In the genomic region with DNA sequence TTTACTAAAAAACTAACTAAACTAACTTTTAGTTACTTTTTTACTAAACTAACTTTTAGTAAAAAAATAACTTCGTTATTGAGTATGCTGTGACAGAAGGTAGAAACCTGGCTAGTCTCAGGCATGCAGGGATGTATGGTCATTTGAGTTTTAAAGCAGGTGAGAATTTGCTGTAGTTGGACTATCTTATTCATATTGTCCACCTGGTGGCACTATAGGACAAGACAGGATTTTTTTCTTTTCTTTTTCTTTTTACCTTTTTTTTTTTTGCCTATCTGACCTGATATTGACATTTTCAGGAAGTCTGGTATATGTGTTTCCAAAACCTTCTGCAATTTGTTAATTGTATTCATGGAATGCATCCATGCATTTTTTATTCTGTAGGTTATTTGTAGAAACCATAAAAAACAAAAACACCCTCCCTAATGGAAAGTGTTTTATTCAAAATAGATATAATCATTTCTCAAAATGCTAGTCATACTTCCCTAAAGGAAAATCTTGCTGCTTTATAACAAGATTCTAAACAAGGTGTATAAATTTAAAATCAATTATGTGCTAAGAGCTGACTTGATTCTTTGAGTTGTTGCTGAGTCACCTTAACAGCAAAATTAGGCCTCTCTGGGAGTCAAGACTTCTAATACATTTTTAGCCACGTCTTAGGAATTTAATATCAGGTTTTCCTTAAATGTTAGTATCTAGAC, we compare ENCODE assay signal across 8 cellular contexts.
A peak's percentile ranks its signal among the peaks of the same experiment; 100 is the strongest.
DNase-seq lines count a peak whose midpoint lies in the region; ATAC-seq and TF ChIP-seq lines count a peak whose summit lies in the region.

No MANE protein-coding gene starts in this region.

- H3K9me3 ChIP-seq in fibroblast of lung (ENCODE audit: control insufficient read depth, insufficient read depth, low read depth, low read length) (no peaks in the 10 kb centered on the region), transverse colon (no peaks in the 10 kb centered on the region)

- TF ChIP-seq CTCF in GM06990 (IDR thresholded peaks at IDR 0.05; ENCODE audit: insufficient read depth, low read length, poor library complexity, severe bottlenecking) = peak; percentile 48
- TF ChIP-seq CTCF in fibroblast of lung (conservative IDR thresholded peaks at IDR 0.05 in 1 of 2, IDR thresholded peaks at IDR 0.05 in 1 of 2; ENCODE audit: low read depth in 1 of 2, low read length in 2 of 2) = peak in 1 of 2 donors; percentile 34
- TF ChIP-seq CTCF in transverse colon (IDR thresholded peaks at IDR 0.05) = peak in 3 of 5 experiments; percentile 35 to 38 (median 36)

- no peak for TF ChIP-seq POLR2A in transverse colon (IDR thresholded peaks at IDR 0.05)

- H4K20me1 ChIP-seq in fibroblast of lung (ENCODE audit: control insufficient read depth, extremely low read depth, insufficient read depth, low read length) = no peaks in the 10 kb centered on the region

- no peak overlapping the region for H3K9ac ChIP-seq in fibroblast of lung (ENCODE audit: insufficient read depth, low read length)

- no peak overlapping the region for H3K4me2 ChIP-seq in fibroblast of lung (ENCODE audit: extremely low read depth, insufficient read depth, low read length)

- H2AFZ ChIP-seq in fibroblast of lung (ENCODE audit: low read length) = no peak overlapping the region

- peak; percentile 73 for ATAC-seq in HG03159 (IDR thresholded peaks at IDR 0.05; ENCODE audit: unreplicated experiment)
- ATAC-seq in HG02623 (IDR thresholded peaks at IDR 0.05; ENCODE audit: unreplicated experiment) = no peak
- ATAC-seq in HG02970 (IDR thresholded peaks at IDR 0.05; ENCODE audit: low FRiP score, unreplicated experiment) = no peak

- no peaks in the 10 kb centered on the region for H3K79me2 ChIP-seq in fibroblast of lung (ENCODE audit: control insufficient read depth, insufficient read depth, low read length)

- intact Hi-C loops in transverse colon (cut with DNase I; ENCODE audit: low total_unique reads) = no loop called here

- H3K4me1 ChIP-seq in fibroblast of lung (ENCODE audit: control insufficient read depth, extremely low read depth, insufficient read depth, low read length) (no peaks in the 10 kb centered on the region), transverse colon (no peaks in the 10 kb centered on the region)

- in situ Hi-C loops in transverse colon (cut with MboI; ENCODE audit: low pct_ligation_motif_present in 1 of 4, low pct_unique_long_range_greater_than_20kb in 1 of 4, low sequenced_read_pairs in 3 of 4) = no loop called here

- 29 to 36% methylated on average over 2 of the region's 2 CpGs for WGBS in transverse colon (ENCODE audit: low coverage in 1 of 2), 2 donors

- H3K27me3 ChIP-seq in GM06990 (replicated peaks; ENCODE audit: control insufficient read depth, insufficient read depth, low read length) (no peaks in the 10 kb centered on the region), fibroblast of lung (ENCODE audit: control insufficient read depth, insufficient read depth, low read length) (no peaks in the 10 kb centered on the region), transverse colon (no peaks in the 10 kb centered on the region)

- TF ChIP-seq EP300 in transverse colon (IDR thresholded peaks at IDR 0.05; ENCODE audit: low read depth) = no peak

- H3K4me3 ChIP-seq in GM06990 (replicated peaks; ENCODE audit: low read depth, low read length) = no peak overlapping the region
- H3K4me3 ChIP-seq in fibroblast of lung (replicated peaks in 1 of 4; ENCODE audit: control extremely low read depth in 1 of 4, insufficient read depth in 1 of 4, low read depth in 3 of 4, low read length in 4 of 4) = no peak overlapping the region
- no peak overlapping the region for H3K4me3 ChIP-seq in transverse colon

- H3K27ac ChIP-seq in fibroblast of lung (ENCODE audit: insufficient read depth, low read length) (no peak overlapping the region), transverse colon (no peak overlapping the region)

- no peaks in the 10 kb centered on the region for H3K36me3 ChIP-seq in GM06990 (ENCODE audit: control insufficient read depth, insufficient read depth, low read length)
- H3K36me3 ChIP-seq in fibroblast of lung (ENCODE audit: control insufficient read depth, insufficient read depth, low read length) = no peaks in the 10 kb centered on the region
- no peaks in the 10 kb centered on the region for H3K36me3 ChIP-seq in transverse colon

- DNase-seq in GM06990 (ENCODE audit: extremely low read depth, insufficient read length) = no peak
- peak; percentile 3 to 50 for DNase-seq in NOMO-1 (lab: John Stamatoyannopoulos, UW; ENCODE audit: unreplicated experiment in 2 of 2)
- peak; percentile 2 to 36 for DNase-seq in fibroblast of lung (ENCODE audit: low read depth in 2 of 2)
- no peak for DNase-seq in transverse colon
- no peak for DNase-seq in putamen (ENCODE audit: low spot score)

Comparison
In these comparisons a context has a peak if more than half of its experiments do, and no peak if none do; other contexts are left out.
1. DNase-seq: peak in NOMO-1 (2 of 2) and fibroblast of lung (2 of 2); none in GM06990 (single experiment), transverse colon (single experiment) and putamen (single experiment).